In the genomic region with DNA sequence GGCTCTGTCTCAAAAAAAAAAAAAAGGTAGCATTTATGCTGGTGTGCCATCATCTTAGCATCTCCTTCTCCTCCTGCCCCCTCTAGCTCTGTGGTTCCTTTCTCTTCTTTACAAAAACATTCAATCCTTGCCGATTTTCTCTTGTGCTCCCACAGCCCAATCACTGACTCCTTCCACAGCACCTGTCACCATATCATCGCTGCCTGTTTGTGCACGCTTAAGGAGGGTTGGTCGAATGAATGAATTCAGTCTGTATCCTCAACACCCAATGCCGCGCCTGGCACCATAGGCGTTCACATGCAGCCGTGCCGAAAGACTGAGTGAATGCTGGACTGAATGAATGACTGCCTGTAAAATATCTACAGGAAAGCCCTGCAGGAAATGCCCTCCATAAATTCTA, we compare ENCODE assay signal across 1 cellular context.
TF ChIP-seq lines count a peak whose summit lies in the region.

No MANE protein-coding gene starts in this region.

TF ChIP-seq in HepG2, 621 proteins besides CTCF, POLR2A, EP300 and RAD21:
- TF ChIP-seq U2AF1 (optimal IDR thresholded peaks at IDR 0.05; ENCODE audit: low read depth, low read length) (no peak), ZNF382 (CRISPR knock-in tag; IDR thresholded peaks at IDR 0.05; ENCODE audit: borderline replicate concordance) (no peak), RFXAP (CRISPR knock-in tag; IDR thresholded peaks at IDR 0.05; ENCODE audit: borderline replicate concordance) (no peak), ZNF460 (CRISPR knock-in tag; IDR thresholded peaks at IDR 0.05; ENCODE audit: borderline replicate concordance) (no peak), ZNF501 (CRISPR knock-in tag; IDR thresholded peaks at IDR 0.05) (no peak), HOXA7 (CRISPR knock-in tag; IDR thresholded peaks at IDR 0.05) (no peak), ZNF331 (CRISPR knock-in tag; IDR thresholded peaks at IDR 0.05) (no peak), KAT2B (IDR thresholded peaks at IDR 0.05; ENCODE audit: borderline replicate concordance, low read depth, low read length) (no peak), HES4 (CRISPR knock-in tag; IDR thresholded peaks at IDR 0.05; ENCODE audit: borderline replicate concordance) (no peak), FOXK2 (IDR thresholded peaks at IDR 0.05) (no peak), KLF13 (CRISPR knock-in tag; IDR thresholded peaks at IDR 0.05) (no peak), CAMTA2 (CRISPR knock-in tag; IDR thresholded peaks at IDR 0.05; ENCODE audit: borderline replicate concordance) (no peak), ARNT (IDR thresholded peaks at IDR 0.05) (no peak), ZNF562 (CRISPR knock-in tag; IDR thresholded peaks at IDR 0.05; ENCODE audit: borderline replicate concordance) (no peak), ZFP1 (CRISPR knock-in tag; IDR thresholded peaks at IDR 0.05) (no peak), ZFP82 (CRISPR knock-in tag; IDR thresholded peaks at IDR 0.05; ENCODE audit: borderline replicate concordance) (no peak), FOXO1 (CRISPR knock-in tag; IDR thresholded peaks at IDR 0.05) (no peak)
- TF ChIP-seq, protein P1, sequence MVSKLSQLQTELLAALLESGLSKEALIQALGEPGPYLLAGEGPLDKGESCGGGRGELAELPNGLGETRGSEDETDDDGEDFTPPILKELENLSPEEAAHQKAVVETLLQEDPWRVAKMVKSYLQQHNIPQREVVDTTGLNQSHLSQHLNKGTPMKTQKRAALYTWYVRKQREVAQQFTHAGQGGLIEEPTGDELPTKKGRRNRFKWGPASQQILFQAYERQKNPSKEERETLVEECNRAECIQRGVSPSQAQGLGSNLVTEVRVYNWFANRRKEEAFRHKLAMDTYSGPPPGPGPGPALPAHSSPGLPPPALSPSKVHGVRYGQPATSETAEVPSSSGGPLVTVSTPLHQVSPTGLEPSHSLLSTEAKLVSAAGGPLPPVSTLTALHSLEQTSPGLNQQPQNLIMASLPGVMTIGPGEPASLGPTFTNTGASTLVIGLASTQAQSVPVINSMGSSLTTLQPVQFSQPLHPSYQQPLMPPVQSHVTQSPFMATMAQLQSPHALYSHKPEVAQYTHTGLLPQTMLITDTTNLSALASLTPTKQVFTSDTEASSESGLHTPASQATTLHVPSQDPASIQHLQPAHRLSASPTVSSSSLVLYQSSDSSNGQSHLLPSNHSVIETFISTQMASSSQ (IDR thresholded peaks at IDR 0.05; ENCODE audit: low read depth) = no peak
- TF ChIP-seq, protein P1 (CRISPR knock-in tag; IDR thresholded peaks at IDR 0.05; ENCODE audit: borderline replicate concordance) = no peak
- TF ChIP-seq, protein P2, sequence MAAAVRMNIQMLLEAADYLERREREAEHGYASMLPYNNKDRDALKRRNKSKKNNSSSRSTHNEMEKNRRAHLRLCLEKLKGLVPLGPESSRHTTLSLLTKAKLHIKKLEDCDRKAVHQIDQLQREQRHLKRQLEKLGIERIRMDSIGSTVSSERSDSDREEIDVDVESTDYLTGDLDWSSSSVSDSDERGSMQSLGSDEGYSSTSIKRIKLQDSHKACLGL (CRISPR knock-in tag; IDR thresholded peaks at IDR 0.05) = no peak
- TF ChIP-seq, protein P3, sequence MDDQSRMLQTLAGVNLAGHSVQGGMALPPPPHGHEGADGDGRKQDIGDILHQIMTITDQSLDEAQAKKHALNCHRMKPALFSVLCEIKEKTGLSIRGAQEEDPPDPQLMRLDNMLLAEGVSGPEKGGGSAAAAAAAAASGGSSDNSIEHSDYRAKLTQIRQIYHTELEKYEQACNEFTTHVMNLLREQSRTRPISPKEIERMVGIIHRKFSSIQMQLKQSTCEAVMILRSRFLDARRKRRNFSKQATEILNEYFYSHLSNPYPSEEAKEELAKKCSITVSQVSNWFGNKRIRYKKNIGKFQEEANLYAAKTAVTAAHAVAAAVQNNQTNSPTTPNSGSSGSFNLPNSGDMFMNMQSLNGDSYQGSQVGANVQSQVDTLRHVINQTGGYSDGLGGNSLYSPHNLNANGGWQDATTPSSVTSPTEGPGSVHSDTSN (CRISPR knock-in tag; IDR thresholded peaks at IDR 0.05; ENCODE audit: borderline replicate concordance) = no peak
TF ChIP-seq in HepG2: peak in this region for 0.
